ENCODE assay signal across 22 cellular contexts in the genomic region with DNA sequence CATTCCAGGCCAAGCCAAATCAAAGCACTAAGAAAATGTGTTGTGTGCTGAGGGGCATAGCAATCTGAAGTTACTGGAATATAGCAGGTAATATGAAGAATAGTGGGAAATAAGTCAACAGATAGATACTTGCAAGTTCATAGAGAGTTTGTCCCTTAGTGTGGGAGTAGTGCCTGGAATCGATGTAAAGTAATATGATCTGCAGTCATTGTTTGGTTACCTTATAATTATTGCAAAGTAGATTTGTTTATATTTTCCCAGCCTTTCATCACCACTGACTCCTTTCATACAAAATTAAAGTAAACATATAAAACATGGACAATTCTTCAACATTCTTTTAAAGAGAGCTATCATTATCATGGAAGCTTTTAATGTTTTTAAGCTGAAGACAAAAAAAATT.
"Had no signal": no experiment of that assay in that cellular context is flagged by ENCODE, and none has a peak within 500 bp of the region (broad histone marks: within the 10 kb centered on the region; RNA-seq: fewer than 3 reads in every experiment).

No MANE protein-coding gene starts in this region.

- H3K9me3 ChIP-seq: ascending aorta, left lung, prostate gland, transverse colon, vagina had no signal

- ATAC-seq: activated naive CD8-positive, alpha-beta T cell treated with anti-CD3 and anti-CD28 coated beads, Interleukin-2, amount 50 U/mL, for 24 hours; activated T-helper 17 cell treated with anti-CD3 and anti-CD28 coated beads, Interleukin-2, amount 50 U/mL, for 72 hours; left lung; natural killer cell treated with Interleukin-12 subunit alpha and Interleukin-12 subunit beta and Interleukin-15 and Interleukin-18, amount 100 ng/mL, for 72 hours; right cardiac atrium had no signal

- H3K27ac ChIP-seq: ascending aorta, cardiac muscle cell, left lung, prostate gland, transverse colon, vagina had no signal

- H3K36me3 ChIP-seq: ascending aorta, cardiac muscle cell, left lung, prostate gland, transverse colon, vagina had no signal

- H3K27me3 ChIP-seq: ascending aorta, cardiac muscle cell, left lung, transverse colon, vagina had no signal

- H3K4me1 ChIP-seq: ascending aorta, left lung, prostate gland, vagina had no signal

- DNase-seq: activated CD4-positive, alpha-beta T cell treated with anti-CD3 and anti-CD28 coated beads, Interleukin-2, amount 50 U/mL, for 4 hours; activated CD4-positive, CD25-positive, alpha-beta regulatory T cell treated with anti-CD3 and anti-CD28 coated beads, Interleukin-2, amount 50 U/mL, for 72 hours; activated naive CD4-positive, alpha-beta T cell treated with Interleukin-2 at 50 U/mL for 16 hours; activated naive CD8-positive, alpha-beta T cell treated with anti-CD3 and anti-CD28 coated beads, Interleukin-2, amount 50 U/mL, for 24 hours; activated T-cell treated with anti-CD3 and anti-CD28 coated beads for 4 hours; erythroblast; hippocampal formation; kidney; left lung; right cardiac atrium; small intestine; stimulated activated CD4-positive, alpha-beta T cell treated with anti-CD3 and anti-CD28 coated beads, Interleukin-4, amount 100 ng/mL, for 24 hours; stimulated activated naive CD4-positive, alpha-beta T cell treated with Interleukin-2 at 50 U/mL for 16 hours; substantia nigra; T1000; transverse colon had no signal

- H3K4me3 ChIP-seq: ascending aorta, cardiac muscle cell, left lung, prostate gland, transverse colon, vagina had no signal
